In the genomic region with DNA sequence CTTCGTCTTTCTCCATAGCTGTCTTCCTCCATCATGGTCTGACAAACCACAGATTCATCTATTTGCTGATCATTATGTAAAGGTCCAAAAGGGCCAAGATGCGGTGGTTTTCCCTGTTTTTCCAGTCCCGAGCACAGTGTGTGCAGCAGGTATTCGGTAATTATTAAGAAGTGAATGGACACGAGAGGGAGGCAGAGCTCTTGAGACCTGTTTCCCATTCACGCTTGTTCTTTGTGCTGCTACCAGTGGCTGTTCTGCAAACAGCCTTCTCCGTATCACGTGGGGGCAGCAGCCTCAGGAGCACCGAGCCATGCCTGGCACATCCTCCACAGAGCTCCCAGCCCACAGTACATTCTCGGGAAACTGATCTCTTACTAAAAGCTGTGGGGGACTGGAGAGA, we compare ENCODE assay signal across 12 cellular contexts. TPM values are rescaled to one million over a fixed set of nuclear protein-coding genes. Genes with fewer than 3 reads are reported as not detected.
DNase-seq lines count a peak whose midpoint lies in the region; ATAC-seq and TF ChIP-seq lines count a peak whose summit lies in the region.
"Had no signal": no experiment of that assay in that cellular context is flagged by ENCODE, and none has a peak within 500 bp of the region (broad histone marks: within the 10 kb centered on the region; RNA-seq: fewer than 3 reads in every experiment).

No MANE protein-coding gene starts in this region.

- DNase-seq in H9 = peak; percentile 26
- peak; percentile 5 for DNase-seq in NCI-H345 treated with DMSO at 0.1 percent for 48 hours (lab: John Stamatoyannopoulos, UW; ENCODE audit: unreplicated experiment)
- DNase-seq in glomerular visceral epithelial cell (ENCODE audit: extremely low spot score) = peak; percentile 37
- peak; percentile 69 for DNase-seq in renal cortical epithelial cell (ENCODE audit: low read depth)
- DNase-seq in GDM1 (lab: John Stamatoyannopoulos, UW) = no peak
- DNase-seq in HUDEP-2 (lab: John Stamatoyannopoulos, UW; ENCODE audit: unreplicated experiment in 76 of 76) = no peak
- DNase-seq: nephron progenitor cell had no signal

- no peak overlapping the region for H3K27ac Mint-ChIP-seq in H9
- H3K27ac Mint-ChIP-seq: nephron progenitor cell had no signal

- H2AFZ ChIP-seq in H9 (ENCODE audit: low read length) = no peak overlapping the region

- H3K79me2 ChIP-seq in H9 (ENCODE audit: insufficient read depth, low read length) = no peaks in the 10 kb centered on the region

- H3K4me2 ChIP-seq in H9 (ENCODE audit: insufficient read depth, insufficient read length, low read length) = no peak overlapping the region
- H3K4me2 ChIP-seq: KMS-11 had no signal

- H2BK5ac ChIP-seq in H9 (ENCODE audit: insufficient read length, low read length) = no peak overlapping the region

- TF ChIP-seq CTCF in H9 (conservative IDR thresholded peaks at IDR 0.05) = no peak

- H3K14ac ChIP-seq in H9 (ENCODE audit: insufficient read depth, low read length) = no peak overlapping the region

- no peaks in the 10 kb centered on the region for H3K23me2 ChIP-seq in H9 (ENCODE audit: insufficient read length, low read depth, low read length, poor library complexity, severe bottlenecking)

- H4K8ac ChIP-seq in H9 (replicated peaks; ENCODE audit: insufficient read length, low read depth, low read length) = no peak overlapping the region

- H3K4me1 Mint-ChIP-seq in H9 = peaks cover 5 to 8% of the 10 kb centered on the region in 2 experiments

- H3K18ac ChIP-seq in H9 (ENCODE audit: insufficient read length, low read depth, low read length) = no peak overlapping the region

- H2BK20ac ChIP-seq in H9 (ENCODE audit: low read depth, low read length, poor library complexity, severe bottlenecking) = no peak overlapping the region

- no peaks in the 10 kb centered on the region for H4K20me1 ChIP-seq in H9 (ENCODE audit: control insufficient read depth, insufficient read depth, insufficient read length)

- no peak overlapping the region for H4K5ac ChIP-seq in H9 (ENCODE audit: insufficient read length, low read depth, low read length)

- H3K4me3 Mint-ChIP-seq in H9 = no peak overlapping the region
- H3K4me3 Mint-ChIP-seq: central memory CD8-positive, alpha-beta T cell; nephron progenitor cell had no signal

- H3K9ac ChIP-seq in H9 (ENCODE audit: extremely low read depth, insufficient read length, low read length) = no peak overlapping the region
- H3K9ac ChIP-seq: KMS-11 had no signal

- no peak overlapping the region for H3K23ac ChIP-seq in H9 (ENCODE audit: insufficient read length, low read depth, low read length)

- no peak overlapping the region for H2AK5ac ChIP-seq in H9 (ENCODE audit: insufficient read length, low read length)

- no peak overlapping the region for H2BK12ac ChIP-seq in H9 (ENCODE audit: insufficient read length, low read depth, low read length)

- H3K4ac ChIP-seq in H9 (ENCODE audit: low read depth, low read length) = no peak overlapping the region

- H3K27me3 Mint-ChIP-seq in H9 (ENCODE audit: low read depth) = peaks cover 4% of the 10 kb centered on the region
- H3K27me3 Mint-ChIP-seq: central memory CD8-positive, alpha-beta T cell had no signal

- no peak overlapping the region for H4K91ac ChIP-seq in H9 (ENCODE audit: insufficient read length, low read depth, low read length)

- H2BK15ac ChIP-seq in H9 (ENCODE audit: low read depth, low read length) = no peak overlapping the region

- no peaks in the 10 kb centered on the region for H3K4me1 ChIP-seq in H9 (ENCODE audit: insufficient read depth, low read length)

- no peak overlapping the region for H3K27ac ChIP-seq in H9 (ENCODE audit: insufficient read length, low read depth, low read length)
- H3K27ac ChIP-seq: KMS-11, SK-N-MC had no signal

- no peak overlapping the region for H2BK120ac ChIP-seq in H9 (ENCODE audit: low read depth, low read length, poor library complexity, severe bottlenecking)

- no peaks in the 10 kb centered on the region for H3K27me3 ChIP-seq in H9 (ENCODE audit: insufficient read depth, low read length)

- no peak overlapping the region for H3K56ac ChIP-seq in H9 (ENCODE audit: insufficient read length, low read depth, low read length)

- no CpG with 5 or more reads among the region's 10 CpGs for WGBS in H9 (ENCODE audit: extremely low coverage, insufficient read length, low lambda C conversion rate)

- no peaks in the 10 kb centered on the region for H3K79me1 ChIP-seq in H9 (ENCODE audit: insufficient read depth, low read depth, low read length, poor library complexity, severe bottlenecking)

- no peak overlapping the region for H3T11ph ChIP-seq in H9 (ENCODE audit: low read length)

- H3K9me3 ChIP-seq in H9 (ENCODE audit: control insufficient read depth, low read depth, low read length) = no peaks in the 10 kb centered on the region

- no peaks in the 10 kb centered on the region for H3K36me3 Mint-ChIP-seq in H9 (ENCODE audit: insufficient read depth in 1 of 3, low read depth in 3 of 3)

- no peaks in the 10 kb centered on the region for H3K9me3 Mint-ChIP-seq in H9
- H3K9me3 Mint-ChIP-seq: central memory CD8-positive, alpha-beta T cell; nephron progenitor cell had no signal

- ATAC-seq in GM18517 (IDR thresholded peaks at IDR 0.05; ENCODE audit: unreplicated experiment) (no peak), HG03108 (IDR thresholded peaks at IDR 0.05; ENCODE audit: unreplicated experiment) (no peak)

RNA-seq across cellular contexts. Expression of a gene that starts 50.3 kb away (rescaled TPM):
- total RNA-seq in H9 (2021) (not detected in 2 replicates), renal cortical epithelial cell (not detected in 2 replicates)

Comparison
In these comparisons a context has a peak if more than half of its experiments do, and no peak if none do; other contexts are left out.
1. DNase-seq: peak in H9 (single experiment), NCI-H345 treated with DMSO at 0.1 percent for 48 hours (single experiment), glomerular visceral epithelial cell (single experiment) and renal cortical epithelial cell (single experiment); none in GDM1 (single experiment) and HUDEP-2 (0 of 76).